Comparison of ENCODE assay signal across 19 cellular contexts in genomic region chr15:78325092-78325843, GRCh38. TPM values are rescaled to one million over a fixed set of nuclear protein-coding genes. Genes with fewer than 3 reads are reported as not detected.
DNase-seq lines count a peak whose midpoint lies in the region; ATAC-seq, FAIRE-seq and TF ChIP-seq lines count a peak whose summit lies in the region.
"Had no signal": no experiment of that assay in that cellular context is flagged by ENCODE, and none has a peak within 500 bp of the region (broad histone marks: within the 10 kb centered on the region; RNA-seq: fewer than 3 reads in every experiment).

No MANE protein-coding gene starts in this region.

- TF ChIP-seq POLR2A in GM12892 (IDR thresholded peaks at IDR 0.05; ENCODE audit: low read depth, low read length), result no peak

- no peak overlapping the region for H3K4me3 Mint-ChIP-seq in activated T-helper 1 cell treated with anti-CD3 and anti-CD28 coated beads, Interleukin-12 subunit alpha, Interleukin-12 subunit beta, Interleukin-2, Interleukin-4 antibody, amounts not matched to agents 30 ng/mL and 10 ng/mL and 1 ng/mL, durations not matched to agents 14 hours and 24 hours and 36 hours
- H3K4me3 Mint-ChIP-seq: activated naive CD8-positive, alpha-beta T cell treated with anti-CD3 and anti-CD28 coated beads for 36 hours; T-helper 1 cell treated with Interleukin-12 subunit alpha and Interleukin-12 subunit beta and Interleukin-4 antibody, amounts not matched to agents 30 μg/mL and 1 μg/mL, for 36 hours had no signal

- no peaks in the 10 kb centered on the region for H3K9me3 ChIP-seq in mucosa of descending colon
- H3K9me3 ChIP-seq: BLaER1, upper lobe of left lung had no signal

- no peaks in the 10 kb centered on the region for H3K4me1 ChIP-seq in mucosa of descending colon (ENCODE audit: low read depth)
- H3K4me1 ChIP-seq: BLaER1, upper lobe of left lung had no signal

- no peak for DNase-seq in GM12892 (ENCODE audit: insufficient read length)
- peak; percentile 68 for DNase-seq in SW480 (ENCODE audit: low spot score)
- DNase-seq in epithelial cell of proximal tubule (ENCODE audit: low read depth), result peak; percentile 53
- peak in 2 of 3 donors; percentile 7 to 33 for DNase-seq in mucosa of descending colon
- DNase-seq in activated T-helper 1 cell treated with anti-CD3 and anti-CD28 coated beads, Interleukin-12 subunit alpha, Interleukin-12 subunit beta, Interleukin-2, Interleukin-4 antibody, amounts not matched to agents 30 ng/mL and 10 ng/mL and 1 ng/mL, durations not matched to agents 14 hours and 24 hours and 36 hours (ENCODE audit: low spot score), result no peak
- DNase-seq in ACHN, result no peak
- DNase-seq: activated CD4-positive, CD25-positive, alpha-beta regulatory T cell treated with anti-CD3 and anti-CD28 coated beads, Interleukin-2, amount 50 U/mL, for 72 hours; activated naive CD8-positive, alpha-beta T cell treated with anti-CD3 and anti-CD28 coated beads for 36 hours; cortex of kidney; DMS79; foreskin melanocyte; NCI-H146; NCI-H510A; stimulated activated CD4-positive, alpha-beta T cell treated with anti-CD3 and anti-CD28 coated beads, Interleukin-4, amount 100 ng/mL, for 1 hour; upper lobe of left lung had no signal

- no peaks in the 10 kb centered on the region for H3K4me1 Mint-ChIP-seq in activated T-helper 1 cell treated with anti-CD3 and anti-CD28 coated beads, Interleukin-12 subunit alpha, Interleukin-12 subunit beta, Interleukin-2, Interleukin-4 antibody, amounts not matched to agents 30 ng/mL and 10 ng/mL and 1 ng/mL, durations not matched to agents 14 hours and 24 hours and 36 hours (ENCODE audit: low read depth)
- H3K4me1 Mint-ChIP-seq: activated naive CD8-positive, alpha-beta T cell treated with anti-CD3 and anti-CD28 coated beads for 36 hours had no signal

- no peak overlapping the region for H3K27ac Mint-ChIP-seq in activated T-helper 1 cell treated with anti-CD3 and anti-CD28 coated beads, Interleukin-12 subunit alpha, Interleukin-12 subunit beta, Interleukin-2, Interleukin-4 antibody, amounts not matched to agents 30 ng/mL and 10 ng/mL and 1 ng/mL, durations not matched to agents 14 hours and 24 hours and 36 hours
- H3K27ac Mint-ChIP-seq: activated naive CD8-positive, alpha-beta T cell treated with anti-CD3 and anti-CD28 coated beads for 36 hours; T-helper 1 cell treated with Interleukin-12 subunit alpha and Interleukin-12 subunit beta and Interleukin-4 antibody, amounts not matched to agents 30 μg/mL and 1 μg/mL, for 36 hours had no signal

- H3K4me3 ChIP-seq in epithelial cell of proximal tubule (ENCODE audit: low read depth, low read length), result no peak overlapping the region
- H3K4me3 ChIP-seq in mucosa of descending colon, result no peak overlapping the region
- H3K4me3 ChIP-seq: BLaER1, upper lobe of left lung had no signal

- in situ Hi-C loops in ACHN (cut with HindIII; ENCODE audit: low pct_ligation_motif_present, low pct_unique_long_range_greater_than_20kb, low sequenced_read_pairs), result no loop called here

- no peaks in the 10 kb centered on the region for H3K36me3 ChIP-seq in mucosa of descending colon (ENCODE audit: low read depth)
- H3K36me3 ChIP-seq: BLaER1, upper lobe of left lung had no signal

- H3K9me3 Mint-ChIP-seq in activated T-helper 1 cell treated with anti-CD3 and anti-CD28 coated beads, Interleukin-12 subunit alpha, Interleukin-12 subunit beta, Interleukin-2, Interleukin-4 antibody, amounts not matched to agents 30 ng/mL and 10 ng/mL and 1 ng/mL, durations not matched to agents 14 hours and 24 hours and 36 hours, result no peaks in the 10 kb centered on the region
- H3K9me3 Mint-ChIP-seq: activated naive CD8-positive, alpha-beta T cell treated with anti-CD3 and anti-CD28 coated beads for 36 hours; T-helper 1 cell treated with Interleukin-12 subunit alpha and Interleukin-12 subunit beta and Interleukin-4 antibody, amounts not matched to agents 30 μg/mL and 1 μg/mL, for 36 hours had no signal

- TF ChIP-seq CTCF in epithelial cell of proximal tubule (conservative IDR thresholded peaks at IDR 0.05; ENCODE audit: low read depth, low read length) (no peak), mucosa of descending colon (IDR thresholded peaks at IDR 0.05) (no peak)

- peak; percentile 32 for ATAC-seq in mucosa of descending colon
- no peak for ATAC-seq in GM21447 (IDR thresholded peaks at IDR 0.05; ENCODE audit: unreplicated experiment)
- ATAC-seq in GM21526 (IDR thresholded peaks at IDR 0.05; ENCODE audit: low FRiP score, unreplicated experiment), result no peak

- peaks cover 3% of the 10 kb centered on the region for H3K27me3 Mint-ChIP-seq in activated T-helper 1 cell treated with anti-CD3 and anti-CD28 coated beads, Interleukin-12 subunit alpha, Interleukin-12 subunit beta, Interleukin-2, Interleukin-4 antibody, amounts not matched to agents 30 ng/mL and 10 ng/mL and 1 ng/mL, durations not matched to agents 14 hours and 24 hours and 36 hours (ENCODE audit: insufficient read depth)
- H3K27me3 Mint-ChIP-seq: activated naive CD8-positive, alpha-beta T cell treated with anti-CD3 and anti-CD28 coated beads for 36 hours had no signal

- peak; percentile 38 for FAIRE-seq in GM12892 (lab: Jason Lieb, UNC)

- intact Hi-C loops in mucosa of descending colon (cut with DNase I, micrococcal nuclease), result no loop called here
- intact Hi-C loops in activated T-helper 1 cell treated with anti-CD3 and anti-CD28 coated beads, Interleukin-12 subunit alpha, Interleukin-12 subunit beta, Interleukin-2, Interleukin-4 antibody, amounts not matched to agents 30 ng/mL and 10 ng/mL and 1 ng/mL, durations not matched to agents 14 hours and 24 hours and 36 hours (cut with micrococcal nuclease), result no loop called here

- H3K36me3 Mint-ChIP-seq in activated T-helper 1 cell treated with anti-CD3 and anti-CD28 coated beads, Interleukin-12 subunit alpha, Interleukin-12 subunit beta, Interleukin-2, Interleukin-4 antibody, amounts not matched to agents 30 ng/mL and 10 ng/mL and 1 ng/mL, durations not matched to agents 14 hours and 24 hours and 36 hours (ENCODE audit: low read depth), result no peaks in the 10 kb centered on the region
- H3K36me3 Mint-ChIP-seq: activated naive CD8-positive, alpha-beta T cell treated with anti-CD3 and anti-CD28 coated beads for 36 hours had no signal

RNA-seq across cellular contexts. Expression of gene CRABP1, which starts 14.9 kb away (rescaled TPM):
- not detected for polyA plus RNA-seq in GM12892 (2012; ENCODE audit: missing spikeins)
- total RNA-seq in epithelial cell of proximal tubule (not detected in 2 replicates), mucosa of descending colon (1 to 10 TPM in 2 of 3 donors, under 1 TPM in 1; 0.67 to 6.2 (median 2.4) TPM)
- not detected in 2 replicates for total RNA-seq in activated T-helper 1 cell treated with anti-CD3 and anti-CD28 coated beads, Interleukin-12 subunit alpha, Interleukin-12 subunit beta, Interleukin-2, Interleukin-4 antibody, amounts not matched to agents 30 ng/mL and 10 ng/mL and 1 ng/mL, durations not matched to agents 14 hours and 24 hours and 36 hours
- total RNA-seq: activated naive CD8-positive, alpha-beta T cell treated with anti-CD3 and anti-CD28 coated beads for 36 hours had no signal

RNA-seq across cellular contexts. Expression of gene SKIC8, which starts 25.9 kb away (rescaled TPM):
- polyA plus RNA-seq in GM12892 (2012; ENCODE audit: missing spikeins), result 81.2 TPM
- total RNA-seq in epithelial cell of proximal tubule, result 62.7 and 79.1 TPM in 2 replicates
- total RNA-seq in mucosa of descending colon, result 10 to 100 TPM; 35.4 to 41.7 (median 37.6) TPM
- 54.3 and 57.3 TPM in 2 replicates for total RNA-seq in activated T-helper 1 cell treated with anti-CD3 and anti-CD28 coated beads, Interleukin-12 subunit alpha, Interleukin-12 subunit beta, Interleukin-2, Interleukin-4 antibody, amounts not matched to agents 30 ng/mL and 10 ng/mL and 1 ng/mL, durations not matched to agents 14 hours and 24 hours and 36 hours

Comparison
In these comparisons a context has a peak if more than half of its experiments do, and no peak if none do; other contexts are left out.
1. DNase-seq: peak in SW480 (single experiment), epithelial cell of proximal tubule (single experiment) and mucosa of descending colon (2 of 3); none in GM12892 (single experiment), activated T-helper 1 cell treated with anti-CD3 and anti-CD28 coated beads, Interleukin-12 subunit alpha, Interleukin-12 subunit beta, Interleukin-2, Interleukin-4 antibody, amounts not matched to agents 30 ng/mL and 10 ng/mL and 1 ng/mL, durations not matched to agents 14 hours and 24 hours and 36 hours (single experiment) and ACHN (single experiment).